15 cellular contexts compared by ENCODE assay signal in the genomic region with DNA sequence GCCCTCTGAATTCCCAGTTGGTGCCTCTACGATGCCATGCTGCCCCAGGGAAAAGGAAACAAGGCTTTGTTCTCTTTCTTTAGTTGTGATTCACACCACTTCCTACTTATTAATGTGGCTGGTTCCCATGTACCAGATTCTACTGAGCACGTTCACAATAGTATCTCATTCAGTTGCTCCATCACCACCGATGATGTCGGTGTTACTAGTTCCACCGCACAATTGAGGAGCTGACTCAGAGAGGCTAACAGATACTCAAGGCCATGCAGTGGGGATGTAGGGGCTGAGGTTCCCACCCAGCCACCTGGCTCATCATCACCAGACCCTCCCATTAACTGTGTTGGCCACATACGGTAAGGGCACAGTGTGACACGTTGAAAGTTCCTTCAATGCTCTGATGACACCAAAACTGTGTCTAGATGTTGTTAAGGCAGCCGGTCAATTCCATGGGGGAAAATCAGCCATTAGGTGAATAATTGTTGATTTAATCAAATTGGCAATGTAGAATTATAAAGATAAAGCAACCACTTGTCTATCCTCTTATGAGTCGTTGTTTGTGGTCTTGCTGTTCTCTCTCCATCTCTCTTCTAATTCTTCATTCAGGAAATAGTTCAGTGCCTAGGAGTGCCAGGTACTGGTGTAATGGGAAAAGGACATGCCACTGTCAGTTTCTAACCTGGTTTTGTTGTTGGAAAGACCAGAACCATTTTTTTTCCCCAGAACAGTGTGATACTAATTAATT.
A peak's percentile ranks its signal among the peaks of the same experiment; 100 is the strongest.
DNase-seq lines count a peak whose midpoint lies in the region; ATAC-seq, FAIRE-seq and TF ChIP-seq lines count a peak whose summit lies in the region.
"Had no signal": no experiment of that assay in that cellular context is flagged by ENCODE, and none has a peak within 500 bp of the region (broad histone marks: within the 10 kb centered on the region; RNA-seq: fewer than 3 reads in every experiment).

No MANE protein-coding gene starts in this region.

- POLR2A ChIA-PET in HepG2 (lab: Yijun Ruan, JAX): interaction anchor here (1.0 kb wide), 1 partner anchor 11 kb away, joined by 3 read pairs; no protein-coding TSS in a partner anchor

- peaks cover 1% of the 10 kb centered on the region for H3K9me3 Mint-ChIP-seq in natural killer cell treated with Interleukin-12 subunit alpha and Interleukin-12 subunit beta and Interleukin-15 and Interleukin-18, amount 100 ng/mL, for 72 hours
- no peaks in the 10 kb centered on the region for H3K9me3 Mint-ChIP-seq in natural killer cell

- no peak for TF ChIP-seq POLR2A in HepG2 (IDR thresholded peaks at IDR 0.05; ENCODE audit: insufficient read depth in 1 of 2, low read depth in 2 of 2, low read length in 2 of 2)
- no peak for TF ChIP-seq POLR2A in sigmoid colon (IDR thresholded peaks at IDR 0.05)

- H3K4me1 ChIP-seq in HepG2 (ENCODE audit: insufficient read depth, low read length) (no peaks in the 10 kb centered on the region), sigmoid colon (no peaks in the 10 kb centered on the region)
- H3K4me1 ChIP-seq: BE2C, esophagus muscularis mucosa, pancreas had no signal

- peak overlapping the region; percentile 69 for H3K27ac ChIP-seq in epithelial cell of prostate
- H3K27ac ChIP-seq in HepG2 (ENCODE audit: extremely low read length, insufficient read depth, low read length): no peak overlapping the region
- no peak overlapping the region for H3K27ac ChIP-seq in sigmoid colon
- H3K27ac ChIP-seq: esophagus muscularis mucosa, KMS-11, pancreas, VCaP had no signal

- H3K27me3 Mint-ChIP-seq in natural killer cell treated with Interleukin-12 subunit alpha and Interleukin-12 subunit beta and Interleukin-15 and Interleukin-18, amount 100 ng/mL, for 72 hours: peaks cover 5 to 9% of the 10 kb centered on the region in 2 donors
- peaks cover 0 to 1% of the 10 kb centered on the region in 2 donors for H3K27me3 Mint-ChIP-seq in natural killer cell (ENCODE audit: low read depth in 2 of 2)

- CTCF ChIA-PET in HepG2 (lab: Yijun Ruan, JAX; ENCODE audit: low intra/inter-chr PET ratio, low total read pairs): no interaction called here

- peak overlapping the region in 1 of 2 donors; percentile 36 for H3K27ac Mint-ChIP-seq in natural killer cell treated with Interleukin-12 subunit alpha and Interleukin-12 subunit beta and Interleukin-15 and Interleukin-18, amount 100 ng/mL, for 72 hours
- H3K27ac Mint-ChIP-seq in natural killer cell: no peak overlapping the region

- TF ChIP-seq EP300 in HepG2 (IDR thresholded peaks at IDR 0.05; ENCODE audit: low read depth in 2 of 2, low read length in 2 of 2) (no peak), HepG2 (CRISPR knock-in tag; IDR thresholded peaks at IDR 0.05; ENCODE audit: borderline replicate concordance) (no peak), sigmoid colon (IDR thresholded peaks at IDR 0.05) (no peak)

- peak; percentile 78 to 80 for ATAC-seq in natural killer cell treated with Interleukin-12 subunit alpha and Interleukin-12 subunit beta and Interleukin-15 and Interleukin-18, amount 100 ng/mL, for 72 hours
- ATAC-seq in natural killer cell: no peak
- ATAC-seq in HepG2: no peak

- no TSS peak for BruUV-seq in HepG2 (replicated peaks; lab: Mats Ljungman, UMichigan)

- H4K20me1 ChIP-seq in HepG2 (ENCODE audit: insufficient read depth, low read length): no peaks in the 10 kb centered on the region

- H3K36me3 Mint-ChIP-seq in natural killer cell treated with Interleukin-12 subunit alpha and Interleukin-12 subunit beta and Interleukin-15 and Interleukin-18, amount 100 ng/mL, for 72 hours: no peaks in the 10 kb centered on the region
- H3K36me3 Mint-ChIP-seq in natural killer cell: no peaks in the 10 kb centered on the region

- H3K4me3 Mint-ChIP-seq in natural killer cell treated with Interleukin-12 subunit alpha and Interleukin-12 subunit beta and Interleukin-15 and Interleukin-18, amount 100 ng/mL, for 72 hours: no peak overlapping the region
- H3K4me3 Mint-ChIP-seq in natural killer cell: no peak overlapping the region

- no peak overlapping the region for H3K4me3 ChIP-seq in HepG2 (replicated peaks in 1 of 3; ENCODE audit: insufficient read depth in 1 of 3, low read depth in 2 of 3, low read length in 3 of 3)
- no peak overlapping the region for H3K4me3 ChIP-seq in sigmoid colon
- H3K4me3 ChIP-seq: esophagus muscularis mucosa, pancreas had no signal

- H3K9me3 ChIP-seq in HepG2 (ENCODE audit: low read length) (no peaks in the 10 kb centered on the region), sigmoid colon (no peaks in the 10 kb centered on the region)
- H3K9me3 ChIP-seq: BE2C, esophagus muscularis mucosa, pancreas had no signal

- 78% methylated on average over 9 of the region's 9 CpGs for WGBS in HepG2 (ENCODE audit: low lambda C conversion rate)
- 81 to 88% methylated on average over 9 of the region's 9 CpGs for WGBS in sigmoid colon, 2 donors

- no peak overlapping the region for H3K4me2 ChIP-seq in HepG2 (ENCODE audit: low read depth, low read length)
- H3K4me2 ChIP-seq: KMS-11 had no signal

- TF ChIP-seq CTCF in natural killer cell (IDR thresholded peaks at IDR 0.05) (no peak), HepG2 (CRISPR knock-in tag; IDR thresholded peaks at IDR 0.05) (no peak), sigmoid colon (IDR thresholded peaks at IDR 0.05) (no peak)

- no peak overlapping the region for H3K9ac ChIP-seq in HepG2 (ENCODE audit: insufficient read depth, low read depth, low read length)
- H3K9ac ChIP-seq: KMS-11 had no signal

- intact Hi-C loops in natural killer cell (cut with micrococcal nuclease) (no loop called here), HepG2 (cut with micrococcal nuclease; ENCODE audit: unreplicated experiment) (no loop called here), sigmoid colon (cut with DNase I) (no loop called here)

- in situ Hi-C loops in HepG2 (cut with HindIII; ENCODE audit: extremely low pct_ligation_motif_present, low pct_unique_long_range_greater_than_20kb): no loop called here

- no peaks in the 10 kb centered on the region for H3K79me2 ChIP-seq in HepG2 (ENCODE audit: insufficient read depth, low read length)

- H3K4me1 Mint-ChIP-seq in natural killer cell treated with Interleukin-12 subunit alpha and Interleukin-12 subunit beta and Interleukin-15 and Interleukin-18, amount 100 ng/mL, for 72 hours (ENCODE audit: low read depth in 2 of 2): peaks cover 29 to 31% of the 10 kb centered on the region in 2 donors
- peaks cover 9 to 33% of the 10 kb centered on the region in 2 donors for H3K4me1 Mint-ChIP-seq in natural killer cell

- no peak for TF ChIP-seq RAD21 in HepG2 (CRISPR knock-in tag; IDR thresholded peaks at IDR 0.05)

- H2AFZ ChIP-seq in HepG2 (ENCODE audit: low read length): no peak overlapping the region

- no peaks in the 10 kb centered on the region for H3K36me3 ChIP-seq in HepG2 (replicated peaks in 1 of 2; ENCODE audit: control insufficient read depth in 1 of 2, insufficient read depth in 2 of 2, low read length in 2 of 2)
- no peaks in the 10 kb centered on the region for H3K36me3 ChIP-seq in sigmoid colon
- H3K36me3 ChIP-seq: BE2C, esophagus muscularis mucosa, pancreas had no signal

- FAIRE-seq in urothelium cell line (lab: Jason Lieb, UNC) (peak; percentile 9), HepG2 (lab: Jason Lieb, UNC) (no peak)
- FAIRE-seq: pancreas had no signal

- no peak for DNase-seq in natural killer cell treated with Interleukin-12 subunit alpha and Interleukin-12 subunit beta and Interleukin-15 and Interleukin-18, amount 100 ng/mL, for 72 hours (ENCODE audit: low spot score)
- DNase-seq in natural killer cell (no peak), RPMI7951 (ENCODE audit: low read depth) (peak; percentile 67), epithelial cell of prostate (ENCODE audit: low read depth, low spot score) (peak; percentile 88), urothelium cell line (ENCODE audit: low spot score) (no peak), HepG2 (ENCODE audit: low spot score) (no peak), sigmoid colon (no peak), nucleus accumbens (lab: John Stamatoyannopoulos, UW) (no peak)
- DNase-seq: activated effector memory CD4-positive, alpha-beta T cell treated with Interleukin-2 at 50 U/mL for 16 hours; BE2C; NCI-H1930; pancreas had no signal

- no peaks in the 10 kb centered on the region for H3K27me3 ChIP-seq in HepG2 (ENCODE audit: control insufficient read depth in 1 of 2, insufficient read depth in 2 of 2, low read length in 2 of 2)
- no peaks in the 10 kb centered on the region for H3K27me3 ChIP-seq in sigmoid colon
- H3K27me3 ChIP-seq: pancreas had no signal

TF ChIP-seq in HepG2, 621 proteins besides CTCF, POLR2A, EP300 and RAD21:
- TF ChIP-seq GATA4 (IDR thresholded peaks at IDR 0.05; ENCODE audit: borderline replicate concordance, low read depth) (no peak), ZNF790 (CRISPR knock-in tag; IDR thresholded peaks at IDR 0.05; ENCODE audit: borderline replicate concordance) (no peak), SIX1 (CRISPR knock-in tag; IDR thresholded peaks at IDR 0.05; ENCODE audit: borderline replicate concordance) (no peak), MYC (CRISPR knock-in tag; IDR thresholded peaks at IDR 0.05; ENCODE audit: borderline replicate concordance) (no peak), ZNF251 (CRISPR knock-in tag; IDR thresholded peaks at IDR 0.05) (no peak), NFYC (CRISPR knock-in tag; IDR thresholded peaks at IDR 0.05) (no peak), IKZF4 (CRISPR knock-in tag; IDR thresholded peaks at IDR 0.05; ENCODE audit: borderline replicate concordance, low read depth, not compliant biosample characterization) (no peak), ZNF780A (CRISPR knock-in tag; IDR thresholded peaks at IDR 0.05) (no peak), ELF4 (CRISPR knock-in tag; IDR thresholded peaks at IDR 0.05; ENCODE audit: borderline replicate concordance) (no peak)

Comparison
In these comparisons a context has a peak if more than half of its experiments do, and no peak if none do; other contexts are left out.
1. ATAC-seq: peak in natural killer cell treated with Interleukin-12 subunit alpha and Interleukin-12 subunit beta and Interleukin-15 and Interleukin-18, amount 100 ng/mL, for 72 hours (2 of 2); none in natural killer cell (0 of 3) and HepG2 (single experiment).
2. DNase-seq: peak in RPMI7951 (single experiment) and epithelial cell of prostate (single experiment); none in natural killer cell treated with Interleukin-12 subunit alpha and Interleukin-12 subunit beta and Interleukin-15 and Interleukin-18, amount 100 ng/mL, for 72 hours (single experiment), natural killer cell (single experiment), urothelium cell line (single experiment), HepG2 (single experiment), sigmoid colon (single experiment) and nucleus accumbens (0 of 56).